26 cellular contexts compared by ENCODE assay signal in genomic region chr18:49974079-49974478, GRCh38.
"Had no signal": no experiment of that assay in that cellular context is flagged by ENCODE, and none has a peak within 500 bp of the region (broad histone marks: within the 10 kb centered on the region; RNA-seq: fewer than 3 reads in every experiment).

No MANE protein-coding gene starts in this region.

- DNase-seq: activated CD4-positive, alpha-beta T cell treated with anti-CD3 and anti-CD28 coated beads for 36 hours; activated CD4-positive, alpha-beta T cell treated with anti-CD3 and anti-CD28 coated beads, Interleukin-2, amount 10 ng/mL, durations not matched to agents 7 days and 5 days; activated CD4-positive, alpha-beta T cell treated with anti-CD3 and anti-CD28 coated beads, Interleukin-2, amount 50 U/mL, for 48 hours; activated CD8-positive, alpha-beta T cell treated with anti-CD3 and anti-CD28 coated beads, Interleukin-2, amount 10 ng/mL, durations not matched to agents 7 days and 5 days; activated gamma-delta T cell; activated naive CD4-positive, alpha-beta T cell treated with Interleukin-2 at 50 U/mL for 16 hours; activated naive CD8-positive, alpha-beta T cell treated with anti-CD3 and anti-CD28 coated beads, Interleukin-2, amount 10 ng/mL, durations not matched to agents 7 days and 5 days; activated T-cell treated with anti-CD3 and anti-CD28 coated beads, Interleukin-2, amount 50 U/mL, for 24 hours; central memory CD4-positive, alpha-beta T cell; MG63; NCI-H1092; NCI-H1436 treated with DMSO at 0.1 percent for 48 hours; NCI-H1694 treated with DMSO at 0.1 percent for 48 hours; NCI-H2029; NCI-H345; NCI-H524 treated with DMSO at 0.1 percent for 48 hours; NCI-H748 treated with DMSO at 0.1 percent for 48 hours; NK-92 treated with Interleukin-12 subunit alpha and Interleukin-12 subunit beta, amount 100 ng/mL, for 24 hours; PC-3; Peyer's patch; RPMI8226; SHP77 treated with DMSO at 0.1 percent for 48 hours; SK-N-SH had no signal

- H3K36me3 ChIP-seq: MG63, SJSA1 had no signal

- H3K9me2 ChIP-seq: SK-N-SH had no signal

- H3K9me3 ChIP-seq: MG63, Peyer's patch, SJSA1, SK-N-SH had no signal

- ATAC-seq: activated CD4-positive, alpha-beta T cell treated with anti-CD3 and anti-CD28 coated beads for 36 hours; activated CD4-positive, CD25-positive, alpha-beta regulatory T cell treated with anti-CD3 and anti-CD28 coated beads, Interleukin-2, amount 50 U/mL, for 24 hours; activated CD8-positive, alpha-beta T cell treated with anti-CD3 and anti-CD28 coated beads, Interleukin-2, amount 10 ng/mL, durations not matched to agents 7 days and 5 days; PC-3 had no signal

- H3K4me3 ChIP-seq: MG63, Peyer's patch, SJSA1 had no signal

- H3K27ac ChIP-seq: Peyer's patch, SJSA1 had no signal

- H3K4me2 ChIP-seq: SK-N-SH had no signal

- H3K9ac ChIP-seq: SK-N-SH had no signal

- H3K4me1 ChIP-seq: SJSA1 had no signal

- FAIRE-seq: TTC549 had no signal

- H3K27me3 ChIP-seq: MG63, Peyer's patch had no signal
